ENCODE assay signal across 9 cellular contexts in genomic region chr11:13329670-13330401, GRCh38. TPM values are rescaled to one million over a fixed set of nuclear protein-coding genes. Genes with fewer than 3 reads are reported as not detected.
A peak's percentile ranks its signal among the peaks of the same experiment; 100 is the strongest.
DNase-seq lines count a peak whose midpoint lies in the region; ATAC-seq and TF ChIP-seq lines count a peak whose summit lies in the region.
"Had no signal": no experiment of that assay in that cellular context is flagged by ENCODE, and none has a peak within 500 bp of the region (broad histone marks: within the 10 kb centered on the region; RNA-seq: fewer than 3 reads in every experiment).

No MANE protein-coding gene starts in this region.

- no peaks in the 10 kb centered on the region for H3K9me3 ChIP-seq in endodermal cell (ENCODE audit: control insufficient read depth, low read length)
- H3K9me3 ChIP-seq in testis, result no peaks in the 10 kb centered on the region
- H3K9me3 ChIP-seq in effector memory CD4-positive, alpha-beta T cell (ENCODE audit: control insufficient read depth, low read length), result no peaks in the 10 kb centered on the region
- H3K9me3 ChIP-seq: Peyer's patch had no signal

- no peak for TF ChIP-seq POLR2A in testis (IDR thresholded peaks at IDR 0.05)

- peaks cover 41% of the 10 kb centered on the region for H3K4me1 Mint-ChIP-seq in activated CD4-positive, alpha-beta memory T cell treated with anti-CD3 and anti-CD28 coated beads, Interleukin-2, amount 10 ng/mL, durations not matched to agents 7 days and 5 days
- H3K4me1 Mint-ChIP-seq in activated CD4-positive, alpha-beta memory T cell treated with anti-CD3 and anti-CD28 coated beads for 36 hours (ENCODE audit: low read depth), result peaks cover 57% of the 10 kb centered on the region
- no peaks in the 10 kb centered on the region for H3K4me1 Mint-ChIP-seq in endodermal cell

- H3K4me3 Mint-ChIP-seq in activated CD4-positive, alpha-beta memory T cell treated with anti-CD3 and anti-CD28 coated beads, Interleukin-2, amount 10 ng/mL, durations not matched to agents 7 days and 5 days, result no peak overlapping the region
- no peak overlapping the region for H3K4me3 Mint-ChIP-seq in activated CD4-positive, alpha-beta memory T cell treated with anti-CD3 and anti-CD28 coated beads for 36 hours
- H3K4me3 Mint-ChIP-seq in endodermal cell, result no peak overlapping the region

- CTCF ChIA-PET in activated CD4-positive, alpha-beta memory T cell treated with anti-CD3 and anti-CD28 coated beads, Interleukin-2, amount 10 ng/mL, durations not matched to agents 7 days and 5 days (lab: Charles Lee), result interaction anchor here (1.2 kb wide), 1 partner anchor 11 kb away, joined by 3 read pairs; no protein-coding TSS in a partner anchor
- CTCF ChIA-PET in activated CD4-positive, alpha-beta memory T cell treated with anti-CD3 and anti-CD28 coated beads for 36 hours (lab: Charles Lee), result interaction anchor here (0.6 kb wide), 1 partner anchor 27 kb away, joined by 3 read pairs; no protein-coding TSS in a partner anchor

- peaks cover 25% of the 10 kb centered on the region for H3K36me3 Mint-ChIP-seq in activated CD4-positive, alpha-beta memory T cell treated with anti-CD3 and anti-CD28 coated beads, Interleukin-2, amount 10 ng/mL, durations not matched to agents 7 days and 5 days (ENCODE audit: low read depth)
- H3K36me3 Mint-ChIP-seq in activated CD4-positive, alpha-beta memory T cell treated with anti-CD3 and anti-CD28 coated beads for 36 hours, result peaks cover 6% of the 10 kb centered on the region
- no peaks in the 10 kb centered on the region for H3K36me3 Mint-ChIP-seq in endodermal cell (ENCODE audit: low read depth)

- WGBS in endodermal cell (ENCODE audit: insufficient coverage in 1 of 2, insufficient read length in 1 of 2), 2 experiments, result 89 to 95% methylated on average over 11 to 12 of the region's 12 CpGs
- WGBS in testis, 2 donors, result 63 to 73% methylated on average over 12 of the region's 12 CpGs

- POLR2A ChIA-PET in activated CD4-positive, alpha-beta memory T cell treated with anti-CD3 and anti-CD28 coated beads, Interleukin-2, amount 10 ng/mL, durations not matched to agents 7 days and 5 days (lab: Charles Lee), result interaction anchor here (1.3 to 1.4 kb wide), 2 partner anchors 16 to 44 kb away, joined by 3 to 4 read pairs; no protein-coding TSS in a partner anchor
- POLR2A ChIA-PET in activated CD4-positive, alpha-beta memory T cell treated with anti-CD3 and anti-CD28 coated beads for 36 hours (lab: Charles Lee), result no interaction called here

- H3K36me3 ChIP-seq in endodermal cell (ENCODE audit: control insufficient read depth, insufficient read depth, low read length), result no peaks in the 10 kb centered on the region
- no peaks in the 10 kb centered on the region for H3K36me3 ChIP-seq in testis (ENCODE audit: low read depth, missing control alignments)
- H3K36me3 ChIP-seq in effector memory CD4-positive, alpha-beta T cell (ENCODE audit: control insufficient read depth, insufficient read depth, low read length), result peaks cover 7% of the 10 kb centered on the region
- H3K36me3 ChIP-seq: Peyer's patch had no signal

- no peaks in the 10 kb centered on the region for H3K27me3 ChIP-seq in endodermal cell (ENCODE audit: control insufficient read depth, insufficient read depth, low read length, poor library complexity, severe bottlenecking)
- no peaks in the 10 kb centered on the region for H3K27me3 ChIP-seq in testis
- H3K27me3 ChIP-seq in effector memory CD4-positive, alpha-beta T cell (replicated peaks; ENCODE audit: control insufficient read depth, insufficient read depth, low read length, poor library complexity, severe bottlenecking), result no peaks in the 10 kb centered on the region
- H3K27me3 ChIP-seq: Peyer's patch had no signal

- H3K27ac Mint-ChIP-seq in activated CD4-positive, alpha-beta memory T cell treated with anti-CD3 and anti-CD28 coated beads, Interleukin-2, amount 10 ng/mL, durations not matched to agents 7 days and 5 days, result peak overlapping the region; percentile 30
- no peak overlapping the region for H3K27ac Mint-ChIP-seq in activated CD4-positive, alpha-beta memory T cell treated with anti-CD3 and anti-CD28 coated beads for 36 hours
- H3K27ac Mint-ChIP-seq in endodermal cell, result no peak overlapping the region

- ATAC-seq in HG02623 (IDR thresholded peaks at IDR 0.05; ENCODE audit: unreplicated experiment), result no peak
- no peak for ATAC-seq in HG03342 (IDR thresholded peaks at IDR 0.05; ENCODE audit: unreplicated experiment)

- no peaks in the 10 kb centered on the region for H3K9me3 Mint-ChIP-seq in activated CD4-positive, alpha-beta memory T cell treated with anti-CD3 and anti-CD28 coated beads, Interleukin-2, amount 10 ng/mL, durations not matched to agents 7 days and 5 days
- H3K9me3 Mint-ChIP-seq in activated CD4-positive, alpha-beta memory T cell treated with anti-CD3 and anti-CD28 coated beads for 36 hours, result no peaks in the 10 kb centered on the region
- no peaks in the 10 kb centered on the region for H3K9me3 Mint-ChIP-seq in endodermal cell

- DNase-seq in activated CD4-positive, alpha-beta memory T cell treated with anti-CD3 and anti-CD28 coated beads, Interleukin-2, amount 10 ng/mL, durations not matched to agents 7 days and 5 days, result no peak
- no peak for DNase-seq in activated CD4-positive, alpha-beta memory T cell treated with anti-CD3 and anti-CD28 coated beads for 36 hours
- DNase-seq in NCI-H524 treated with DMSO at 0.1 percent for 48 hours (lab: John Stamatoyannopoulos, UW) (peak; percentile 96), endodermal cell (no peak), testis (peak; percentile 47)
- DNase-seq in effector memory CD4-positive, alpha-beta T cell, result no peak

- H3K4me1 ChIP-seq in endodermal cell (ENCODE audit: control insufficient read depth, insufficient read depth, low read length) (no peaks in the 10 kb centered on the region), testis (peaks cover 2% of the 10 kb centered on the region)
- H3K4me1 ChIP-seq in effector memory CD4-positive, alpha-beta T cell (ENCODE audit: control insufficient read depth, insufficient read depth, low read length, poor library complexity, severe bottlenecking), result peaks cover 23% of the 10 kb centered on the region

- no peak for TF ChIP-seq CTCF in endodermal cell (conservative IDR thresholded peaks at IDR 0.05)
- no peak for TF ChIP-seq CTCF in testis (IDR thresholded peaks at IDR 0.05)

- intact Hi-C loops in activated CD4-positive, alpha-beta memory T cell treated with anti-CD3 and anti-CD28 coated beads for 36 hours (cut with micrococcal nuclease), result no loop called here
- intact Hi-C loops in testis (cut with DNase I; ENCODE audit: low total_unique reads), result no loop called here

- no peaks in the 10 kb centered on the region for H3K27me3 Mint-ChIP-seq in activated CD4-positive, alpha-beta memory T cell treated with anti-CD3 and anti-CD28 coated beads, Interleukin-2, amount 10 ng/mL, durations not matched to agents 7 days and 5 days
- H3K27me3 Mint-ChIP-seq in activated CD4-positive, alpha-beta memory T cell treated with anti-CD3 and anti-CD28 coated beads for 36 hours, result no peaks in the 10 kb centered on the region
- H3K27me3 Mint-ChIP-seq in endodermal cell (ENCODE audit: insufficient read depth), result no peaks in the 10 kb centered on the region

- peak overlapping the region; percentile 24 for H3K27ac ChIP-seq in endodermal cell (ENCODE audit: low read depth, low read length)
- H3K27ac ChIP-seq in testis, result no peak overlapping the region
- no peak overlapping the region for H3K27ac ChIP-seq in effector memory CD4-positive, alpha-beta T cell (ENCODE audit: insufficient read depth, low read length, poor library complexity, severe bottlenecking)
- H3K27ac ChIP-seq: Peyer's patch had no signal

- H3K4me3 ChIP-seq in endodermal cell (ENCODE audit: low read length) (no peak overlapping the region), testis (no peak overlapping the region)
- no peak overlapping the region for H3K4me3 ChIP-seq in effector memory CD4-positive, alpha-beta T cell (ENCODE audit: insufficient read depth, low read depth, low read length, poor library complexity, severe bottlenecking)
- H3K4me3 ChIP-seq: Peyer's patch had no signal

- no peak overlapping the region for H3K9ac ChIP-seq in endodermal cell (ENCODE audit: extremely low read depth, low read length, poor library complexity, severe bottlenecking)

RNA-seq across cellular contexts. Expression of gene BMAL1, which starts 52.2 kb away (rescaled TPM):
- total RNA-seq in activated CD4-positive, alpha-beta memory T cell treated with anti-CD3 and anti-CD28 coated beads, Interleukin-2, amount 10 ng/mL, durations not matched to agents 7 days and 5 days, result 10 to 100 TPM; 36.0 to 41.0 TPM
- total RNA-seq in activated CD4-positive, alpha-beta memory T cell treated with anti-CD3 and anti-CD28 coated beads for 36 hours, result 10 to 100 TPM; 20.2 to 24.8 TPM
- total RNA-seq in endodermal cell, result 1 to 10 TPM; 3.7 to 7.2 TPM
- polyA plus RNA-seq in endodermal cell (2013, experiment 1 of 2), result 4.3 TPM
- polyA plus RNA-seq in endodermal cell (2013, experiment 2 of 2), result 5.7 TPM
- 10 to 100 TPM; 35.7 to 40.3 TPM for total RNA-seq in testis
- polyA plus RNA-seq in testis (ENCODE audit: insufficient read depth, low read depth, low replicate concordance), result 21.5 TPM

Comparison
In these comparisons a context has a peak if more than half of its experiments do, and no peak if none do; other contexts are left out.
1. DNase-seq: peak in NCI-H524 treated with DMSO at 0.1 percent for 48 hours (single experiment) and testis (single experiment); none in activated CD4-positive, alpha-beta memory T cell treated with anti-CD3 and anti-CD28 coated beads, Interleukin-2, amount 10 ng/mL, durations not matched to agents 7 days and 5 days (single experiment), activated CD4-positive, alpha-beta memory T cell treated with anti-CD3 and anti-CD28 coated beads for 36 hours (single experiment), endodermal cell (single experiment) and effector memory CD4-positive, alpha-beta T cell (0 of 3).